In genomic region chr10:97563337-97563736, GRCh38 we compare ENCODE assay signal across 35 cellular contexts. TPM values are rescaled to one million over a fixed set of nuclear protein-coding genes. Genes with fewer than 3 reads are reported as not detected.
"Had no signal": no experiment of that assay in that cellular context is flagged by ENCODE, and none has a peak within 500 bp of the region (broad histone marks: within the 10 kb centered on the region; RNA-seq: fewer than 3 reads in every experiment).

No MANE protein-coding gene starts in this region.

- H3K36me3 ChIP-seq: MG63 had no signal

- H3K27ac ChIP-seq: KMS-11 had no signal

- H3K9me3 ChIP-seq: MG63 had no signal

- DNase-seq: Karpas-422, Kasumi-1, MG63, MM.1S, MV-4-11, NCI-H1048, NCI-H1092, NCI-H1092 treated with DMSO at 0.1 percent for 48 hours, NCI-H1105, NCI-H1105 treated with DMSO at 0.1 percent for 48 hours, NCI-H1417, NCI-H1417 treated with DMSO at 0.1 percent for 48 hours, NCI-H1436, NCI-H1436 treated with DMSO at 0.1 percent for 48 hours, NCI-H146, NCI-H1694, NCI-H1694 treated with DMSO at 0.1 percent for 48 hours, NCI-H187, NCI-H187 treated with DMSO at 0.1 percent for 48 hours, NCI-H1930, NCI-H2029, NCI-H2029 treated with DMSO at 0.1 percent for 48 hours, NCI-H2081 treated with DMSO at 0.1 percent for 48 hours, NCI-H2107, NCI-H2171, NCI-H2171 treated with DMSO at 0.1 percent for 48 hours, NCI-H2227 treated with DMSO at 0.1 percent for 48 hours, NCI-H226, NCI-H345, NCI-H446, NCI-H510A, NCI-H510A treated with DMSO at 0.1 percent for 48 hours, NCI-H524 had no signal

- H3K4me3 ChIP-seq: MG63 had no signal

RNA-seq across cellular contexts. Expression of gene ANKRD2, which starts 9.2 kb away (rescaled TPM):
- total RNA-seq: M059J had no signal

RNA-seq across cellular contexts. Expression of gene C10orf62, which starts 26.2 kb away (rescaled TPM):
- total RNA-seq: M059J had no signal
